9 cellular contexts compared by ENCODE assay signal in the genomic region with DNA sequence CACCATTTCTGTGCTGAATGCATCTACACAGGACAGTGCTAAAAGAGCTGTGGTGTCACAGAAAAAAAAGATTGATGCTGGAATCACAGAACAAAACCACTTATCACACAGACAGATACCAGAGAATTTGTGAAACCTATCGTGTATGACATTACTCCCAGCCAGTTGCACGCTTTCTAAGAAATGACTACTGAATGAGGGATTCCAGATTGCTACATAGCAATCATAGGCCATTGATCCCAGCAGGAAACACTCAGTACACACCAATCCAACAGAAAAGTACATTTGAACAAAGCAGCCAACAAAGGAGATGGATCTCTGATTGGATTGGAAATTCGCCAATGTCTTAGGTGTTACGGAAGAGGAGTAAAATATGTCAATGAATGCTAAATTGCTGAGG. TPM values are rescaled to one million over a fixed set of nuclear protein-coding genes. Genes with fewer than 3 reads are reported as not detected.
"Had no signal": no experiment of that assay in that cellular context is flagged by ENCODE, and none has a peak within 500 bp of the region (broad histone marks: within the 10 kb centered on the region; RNA-seq: fewer than 3 reads in every experiment).

No MANE protein-coding gene starts in this region.

- H3K9me3 ChIP-seq: HAP-1 had no signal

- H2AFZ ChIP-seq: GM23338 had no signal

- H3K4me1 ChIP-seq: HAP-1 had no signal

- DNase-seq: H7, HFFc6 had no signal

- H3K27ac ChIP-seq: HL-60 had no signal

- H3K4me3 ChIP-seq: GM23338, HAP-1 had no signal

- H3K36me3 ChIP-seq: HAP-1 had no signal

- H3K4me2 ChIP-seq: GM23338 had no signal

RNA-seq across cellular contexts. Expression of a gene that starts 4.8 kb away (rescaled TPM):
- total RNA-seq: GM23338, H4, H7, HepG2, HFFc6, HT1080 had no signal
- polyA plus RNA-seq: GM23338, HepG2, IgD-negative memory B cell had no signal

RNA-seq across cellular contexts. Expression of a gene that starts 18.1 kb away (rescaled TPM):
- total RNA-seq: GM23338, H4, H7, HepG2, HFFc6, HT1080 had no signal
- polyA plus RNA-seq: GM23338, HepG2, IgD-negative memory B cell had no signal

RNA-seq across cellular contexts. Expression of a gene that starts 22.9 kb away (rescaled TPM):
- total RNA-seq: GM23338, H4, H7, HepG2, HFFc6, HT1080 had no signal
- polyA plus RNA-seq: GM23338, HepG2, IgD-negative memory B cell had no signal

RNA-seq across cellular contexts. Expression of a gene that starts 44.8 kb away (rescaled TPM):
- total RNA-seq: GM23338, H4, H7, HepG2, HFFc6, HT1080 had no signal
- polyA plus RNA-seq: GM23338, HepG2, IgD-negative memory B cell had no signal

RNA-seq across cellular contexts. Expression of a gene that starts 49.0 kb away (rescaled TPM):
- total RNA-seq: GM23338, H4, H7, HepG2, HFFc6, HT1080 had no signal
- polyA plus RNA-seq: GM23338, HepG2, IgD-negative memory B cell had no signal
